8 cellular contexts compared by ENCODE assay signal in the genomic region with DNA sequence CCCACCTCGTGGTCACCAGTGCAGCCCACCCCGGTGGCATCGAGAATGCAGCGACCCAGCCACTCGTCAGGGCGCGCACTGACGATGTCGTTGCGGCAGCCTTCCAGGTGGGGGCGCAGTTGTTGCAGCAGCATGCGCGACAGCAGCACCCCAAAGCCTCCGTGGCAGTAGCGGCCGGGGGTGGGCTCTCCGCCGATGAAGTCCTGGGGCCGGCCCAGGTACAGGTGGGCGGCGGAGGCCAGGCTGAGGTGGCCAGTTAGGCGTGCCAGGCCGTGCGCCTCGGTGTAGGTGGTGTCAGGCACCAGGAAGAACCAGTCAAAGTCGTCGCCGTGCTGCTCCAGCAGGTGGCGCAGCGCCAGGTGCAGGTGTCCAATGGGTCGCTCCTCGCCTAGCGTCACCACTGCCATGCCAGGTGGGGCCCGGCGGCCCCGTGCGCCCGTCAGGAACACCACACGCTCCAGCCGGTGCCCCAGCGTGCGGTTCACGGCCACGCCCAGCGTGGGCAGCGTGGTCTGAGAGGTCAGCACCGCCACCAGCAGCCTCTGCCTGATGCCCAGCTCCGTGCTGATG. TPM values are rescaled to one million over a fixed set of nuclear protein-coding genes. Genes with fewer than 3 reads are reported as not detected.
DNase-seq lines count a peak whose midpoint lies in the region; ATAC-seq and TF ChIP-seq lines count a peak whose summit lies in the region.

No MANE protein-coding gene starts in this region.

- H3K4me1 ChIP-seq in PC-3 (ENCODE audit: insufficient read depth, low read length) (peaks cover 7% of the 10 kb centered on the region; the same call in 1 of the 2 replicates), suprapubic skin (peaks cover 35% of the 10 kb centered on the region)

- peaks cover 13% of the 10 kb centered on the region for H3K36me3 ChIP-seq in PC-3 (ENCODE audit: low read depth, low read length)
- H3K36me3 ChIP-seq in suprapubic skin, result peaks cover 24% of the 10 kb centered on the region

- DNase-seq in DMS 273 treated with DMSO at 0.1 percent for 48 hours (lab: John Stamatoyannopoulos, UW) (peak; percentile 15), HuH-7 (ENCODE audit: low spot score) (peak; percentile 96), PC-3 (peak; percentile 91), activated T-helper 1 cell treated with Interleukin-2 at 50 U/mL for 16 hours (ENCODE audit: low read depth) (peak; percentile 71), fibroblast of peridontal ligament (ENCODE audit: extremely low read depth) (peak; percentile 40), nucleus accumbens (lab: John Stamatoyannopoulos, UW) (peak in 50 of 56 donors; percentile 12 to 91 (median 68)), suprapubic skin (ENCODE audit: low spot score in 2 of 2) (peak in 1 of 2 donors; percentile 83)

- H4K20me1 ChIP-seq in PC-3 (ENCODE audit: low read length), result no peaks in the 10 kb centered on the region

- intact Hi-C loops in PC-3 (cut with micrococcal nuclease), result no loop called here

- no TSS peak for BruUV-seq in PC-3 (replicated peaks; lab: Mats Ljungman, UMichigan)

- H2AFZ ChIP-seq in PC-3 (ENCODE audit: low read length), result peak overlapping the region; percentile 51; the same call in 1 of the 2 replicates

- no peaks in the 10 kb centered on the region for H3K9me2 ChIP-seq in PC-3 (replicated peaks; ENCODE audit: low read length)

- ATAC-seq in GM21526 (IDR thresholded peaks at IDR 0.05; ENCODE audit: low FRiP score, unreplicated experiment) (peak; percentile 52), PC-3 (peak; percentile 23)

- TF ChIP-seq CTCF in PC-3 (conservative IDR thresholded peaks at IDR 0.05; ENCODE audit: low read depth, low read length) (peak; percentile 100), suprapubic skin (IDR thresholded peaks at IDR 0.05) (peak; percentile 87 to 93)

- POLR2A ChIA-PET in PC-3 (lab: Charles Lee; ENCODE audit: unreplicated experiment), result no interaction called here

- peak overlapping the region; percentile 92 for H3K4me2 ChIP-seq in PC-3 (ENCODE audit: low read length)

- CTCF ChIA-PET in PC-3 (lab: Charles Lee), result interaction anchor here (0.6 to 1.0 kb wide), 2 partner anchors 11 to 147 kb away, joined by 3 to 7 read pairs; no protein-coding TSS in a partner anchor

- H3K27ac ChIP-seq in PC-3 (ENCODE audit: low read length), result no peak overlapping the region
- H3K27ac ChIP-seq in suprapubic skin, result no peak overlapping the region

- peaks cover 14% of the 10 kb centered on the region for H3K79me2 ChIP-seq in PC-3 (ENCODE audit: low read length)

- no peak for TF ChIP-seq POLR2A in suprapubic skin (IDR thresholded peaks at IDR 0.05)

- H3K9ac ChIP-seq in PC-3 (ENCODE audit: low read length), result peak overlapping the region; percentile 86; the same call in 1 of the 2 replicates

- no peaks in the 10 kb centered on the region for H3F3A ChIP-seq in PC-3 (ENCODE audit: low read length, unreplicated experiment)

- TF ChIP-seq EP300 in suprapubic skin (IDR thresholded peaks at IDR 0.05), result no peak

- 8% methylated on average over 10 of the region's 48 CpGs for WGBS in suprapubic skin

- H3K4me3 ChIP-seq in PC-3 (ENCODE audit: low read length) (peak overlapping the region; percentile 91), suprapubic skin (peak overlapping the region; percentile 42)

- no peaks in the 10 kb centered on the region for H3K27me3 ChIP-seq in PC-3 (ENCODE audit: low read length)
- no peaks in the 10 kb centered on the region for H3K27me3 ChIP-seq in suprapubic skin

- no peaks in the 10 kb centered on the region for H3K9me3 ChIP-seq in PC-3 (ENCODE audit: low read length)
- no peaks in the 10 kb centered on the region for H3K9me3 ChIP-seq in suprapubic skin

RNA-seq across cellular contexts. Expression of a gene that starts 1.9 kb away (rescaled TPM):
- total RNA-seq in PC-3 (2014; rRNA removed) (139 and 210 TPM in 2 replicates), suprapubic skin (10 to 100 TPM; 28.8 to 62.1 (median 49.3) TPM)

RNA-seq across cellular contexts. Expression of a gene that starts 2.1 kb away (rescaled TPM):
- total RNA-seq in PC-3 (2014; rRNA removed) (1.1 and 5.2 TPM in 2 replicates), suprapubic skin (1 to 10 TPM in 3 of 4 donors, under 1 TPM in 1; 0.56 to 1.9 (median 1.4) TPM)

RNA-seq across cellular contexts. Expression of a gene that starts 27.4 kb away (rescaled TPM):
- total RNA-seq in PC-3 (2014; rRNA removed) (0.11 TPM in 1 of 2 replicates, not detected in the other), suprapubic skin (not detected)

RNA-seq across cellular contexts. Expression of a gene that starts 29.6 kb away (rescaled TPM):
- 122 and 148 TPM in 2 replicates for total RNA-seq in PC-3 (2014; rRNA removed)
- total RNA-seq in suprapubic skin, result 10 to 100 TPM; 33.2 to 75.7 (median 43.7) TPM

RNA-seq across cellular contexts. Expression of a gene that starts 30.4 kb away (rescaled TPM):
- 1.3 and 1.5 TPM in 2 replicates for total RNA-seq in PC-3 (2014; rRNA removed)
- 1 to 10 TPM in 2 of 4 donors, under 1 TPM in 1, not detected in 1; 0.34 to 3.5 (median 1.5) TPM for total RNA-seq in suprapubic skin
